In the genomic region with DNA sequence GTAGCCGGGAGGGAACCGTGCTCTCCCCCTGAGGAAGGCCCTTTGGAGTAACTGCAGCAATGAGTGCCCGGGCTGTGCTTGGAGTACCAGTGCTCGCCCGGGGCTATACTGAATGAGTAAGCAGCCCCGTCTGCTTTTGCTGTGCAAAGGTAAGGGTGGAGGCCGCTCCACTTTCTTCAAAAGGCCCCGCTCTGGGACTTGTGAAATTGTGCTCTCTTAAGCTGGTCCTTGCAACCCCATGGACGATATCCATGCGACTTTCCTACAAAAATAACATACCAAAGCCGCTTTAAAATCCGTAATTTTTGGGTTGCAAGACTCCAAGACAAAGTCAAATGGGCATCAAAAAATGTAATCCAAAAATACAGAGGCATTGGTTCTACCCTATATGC, we compare ENCODE assay signal across 8 cellular contexts. TPM values are rescaled to one million over a fixed set of nuclear protein-coding genes. Genes with fewer than 3 reads are reported as not detected.
DNase-seq lines count a peak whose midpoint lies in the region; ATAC-seq and TF ChIP-seq lines count a peak whose summit lies in the region.

No MANE protein-coding gene starts in this region.

- no peaks in the 10 kb centered on the region for H3K27me3 Mint-ChIP-seq in effector memory CD8-positive, alpha-beta T cell
- H3K27me3 Mint-ChIP-seq in nephron (ENCODE audit: low read depth) = peaks cover 19% of the 10 kb centered on the region

- H3K9me3 Mint-ChIP-seq in effector memory CD8-positive, alpha-beta T cell = no peaks in the 10 kb centered on the region
- no peaks in the 10 kb centered on the region for H3K9me3 Mint-ChIP-seq in nephron

- DNase-seq in stimulated activated CD4-positive, alpha-beta T cell treated with anti-CD3 and anti-CD28 coated beads, Interleukin-1b, Interleukin-23, amount 100 ng/mL, for 48 hours = peak; percentile 57
- no peak for DNase-seq in stimulated activated CD4-positive, alpha-beta T cell treated with anti-CD3 and anti-CD28 coated beads, Interleukin-12 subunit alpha, Interleukin-12 subunit beta, amount 100 ng/mL, for 4 hours
- DNase-seq in T-helper 2 cell = peak in 3 of 5 experiments; percentile 24 to 69 (median 31)
- DNase-seq in effector memory CD8-positive, alpha-beta T cell = no peak
- DNase-seq in cerebellum (ENCODE audit: low spot score) = no peak
- no peak for DNase-seq in inferior parietal cortex (ENCODE audit: extremely low spot score)
- DNase-seq in germinal center (ENCODE audit: low spot score) = no peak

- no peak for TF ChIP-seq CTCF in nephron (IDR thresholded peaks at IDR 0.05; ENCODE audit: unreplicated experiment in 3 of 3)

- peak; percentile 38 for ATAC-seq in effector memory CD8-positive, alpha-beta T cell (replicated peaks)

- peaks cover 15% of the 10 kb centered on the region for H3K36me3 Mint-ChIP-seq in effector memory CD8-positive, alpha-beta T cell (ENCODE audit: insufficient read depth)
- no peaks in the 10 kb centered on the region for H3K36me3 Mint-ChIP-seq in nephron (ENCODE audit: low read depth)

- peak overlapping the region; percentile 90 to 97 for H3K27ac Mint-ChIP-seq in effector memory CD8-positive, alpha-beta T cell
- H3K27ac Mint-ChIP-seq in nephron = no peak overlapping the region

- H3K4me3 Mint-ChIP-seq in effector memory CD8-positive, alpha-beta T cell = peak overlapping the region; percentile 94 to 96
- H3K4me3 Mint-ChIP-seq in nephron = peak overlapping the region; percentile 90 to 97 (median 93)

- peaks cover 69 to 80% of the 10 kb centered on the region in 2 donors for H3K4me1 Mint-ChIP-seq in effector memory CD8-positive, alpha-beta T cell (ENCODE audit: low read depth in 2 of 2)
- peaks cover 48% of the 10 kb centered on the region for H3K4me1 Mint-ChIP-seq in nephron

RNA-seq across cellular contexts. Expression of gene TNFAIP8, which starts 0.6 kb away (rescaled TPM):
- 8.6 TPM for total RNA-seq in cerebellum

Comparison
In these comparisons a context has a peak if more than half of its experiments do, and no peak if none do; other contexts are left out.
1. DNase-seq: peak in stimulated activated CD4-positive, alpha-beta T cell treated with anti-CD3 and anti-CD28 coated beads, Interleukin-1b, Interleukin-23, amount 100 ng/mL, for 48 hours (single experiment) and T-helper 2 cell (3 of 5); none in stimulated activated CD4-positive, alpha-beta T cell treated with anti-CD3 and anti-CD28 coated beads, Interleukin-12 subunit alpha, Interleukin-12 subunit beta, amount 100 ng/mL, for 4 hours (single experiment), effector memory CD8-positive, alpha-beta T cell (0 of 3), cerebellum (single experiment), inferior parietal cortex (single experiment) and germinal center (single experiment).
2. H3K27ac Mint-ChIP-seq: peak in effector memory CD8-positive, alpha-beta T cell (2 of 2); none in nephron (0 of 3).